ENCODE assay signal across 1 cellular context in genomic region chr3:42829083-42829627, GRCh38.
TF ChIP-seq lines count a peak whose summit lies in the region.

No MANE protein-coding gene starts in this region.

TF ChIP-seq in HepG2, 621 proteins besides CTCF, POLR2A, EP300 and RAD21 (continued from another document and continues in another):
- peak; percentile 77 for TF ChIP-seq FOXP1 (IDR thresholded peaks at IDR 0.05)
- TF ChIP-seq FOXP1 (CRISPR knock-in tag; IDR thresholded peaks at IDR 0.05) = peak; percentile 82
- peak; percentile 29; the same call in 1 of the 2 replicates for TF ChIP-seq SMC3 (IDR thresholded peaks at IDR 0.05; ENCODE audit: low read length)
- TF ChIP-seq RARA (CRISPR knock-in tag; IDR thresholded peaks at IDR 0.05) = peak; percentile 94
- TF ChIP-seq NFE2L2 (IDR thresholded peaks at IDR 0.05; ENCODE audit: low read length) = peak; percentile 75
- TF ChIP-seq ZNF543 (CRISPR knock-in tag; IDR thresholded peaks at IDR 0.05) = peak; percentile 11; the same call in 1 of the 2 replicates
- TF ChIP-seq ERF (CRISPR knock-in tag; IDR thresholded peaks at IDR 0.05) = 0 out of 2 replicates have a peak, but pooled peaks have one; percentile 18
- no peak for TF ChIP-seq ZNF782 (CRISPR knock-in tag; IDR thresholded peaks at IDR 0.05; ENCODE audit: borderline replicate concordance)
- peak; percentile 41; the same call in 1 of the 2 replicates for TF ChIP-seq ZNF614 (CRISPR knock-in tag; IDR thresholded peaks at IDR 0.05; ENCODE audit: borderline replicate concordance)
- 0 out of 2 replicates have a peak, but pooled peaks have one; percentile 28 for TF ChIP-seq HNRNPL (IDR thresholded peaks at IDR 0.05; ENCODE audit: low read depth, low read length)
- TF ChIP-seq HNF4G (IDR thresholded peaks at IDR 0.05; ENCODE audit: borderline replicate concordance, low read depth, low read length) = peak; percentile 94
- TF ChIP-seq HNF4G (CRISPR knock-in tag; IDR thresholded peaks at IDR 0.05; ENCODE audit: borderline replicate concordance, low read depth) = peak; percentile 66; the same call in 1 of the 2 replicates
- peak; percentile 56 for TF ChIP-seq ATF7 (IDR thresholded peaks at IDR 0.05)
- no peak; the same call in 1 of the 2 replicates for TF ChIP-seq ATF7 (CRISPR knock-in tag; IDR thresholded peaks at IDR 0.05)
- no peak for TF ChIP-seq ZNF564 (CRISPR knock-in tag; IDR thresholded peaks at IDR 0.05)
- peak; percentile 51 for TF ChIP-seq CREB1 (IDR thresholded peaks at IDR 0.05)
- peak; percentile 56 for TF ChIP-seq CREB1 (CRISPR knock-in tag; IDR thresholded peaks at IDR 0.05)
- peak; percentile 55; the same call in 1 of the 2 replicates for TF ChIP-seq ZBTB20 (CRISPR knock-in tag; IDR thresholded peaks at IDR 0.05; ENCODE audit: borderline replicate concordance, low read depth)
- TF ChIP-seq MAFK (conservative IDR thresholded peaks at IDR 0.05 in 1 of 2, IDR thresholded peaks at IDR 0.05 in 1 of 2; ENCODE audit: low read length in 2 of 2) = peak; percentile 69 to 88
- TF ChIP-seq DPF2 (CRISPR knock-in tag; IDR thresholded peaks at IDR 0.05; ENCODE audit: borderline replicate concordance, low read depth) = peak; percentile 69
- peak; percentile 62 for TF ChIP-seq MAX (IDR thresholded peaks at IDR 0.05)
- TF ChIP-seq MTF2 (CRISPR knock-in tag; IDR thresholded peaks at IDR 0.05; ENCODE audit: borderline replicate concordance) = 0 out of 2 replicates have a peak, but pooled peaks have one; percentile 34
- no peak for TF ChIP-seq ZNF460 (CRISPR knock-in tag; IDR thresholded peaks at IDR 0.05; ENCODE audit: borderline replicate concordance)
- peak; percentile 61 for TF ChIP-seq ATF3 (CRISPR knock-in tag; IDR thresholded peaks at IDR 0.05)
- TF ChIP-seq ZNF331 (CRISPR knock-in tag; IDR thresholded peaks at IDR 0.05) = peak; percentile 30; the same call in 1 of the 2 replicates
- peak; percentile 54; the same call in 1 of the 2 replicates for TF ChIP-seq SP5 (CRISPR knock-in tag; IDR thresholded peaks at IDR 0.05; ENCODE audit: borderline replicate concordance, low read depth)
- TF ChIP-seq ZNF101 (CRISPR knock-in tag; IDR thresholded peaks at IDR 0.05; ENCODE audit: borderline replicate concordance, low read depth) = no peak
- TF ChIP-seq NONO (IDR thresholded peaks at IDR 0.05) = no peak
- TF ChIP-seq NONO (CRISPR knock-in tag; conservative IDR thresholded peaks at IDR 0.05) = no peak
- no peak for TF ChIP-seq ZNF724P (CRISPR knock-in tag; IDR thresholded peaks at IDR 0.05; ENCODE audit: borderline replicate concordance)
- 0 out of 2 replicates have a peak, but pooled peaks have one; percentile 9 for TF ChIP-seq STAT6 (CRISPR knock-in tag; IDR thresholded peaks at IDR 0.05; ENCODE audit: borderline replicate concordance)
- no peak for TF ChIP-seq ZNF251 (CRISPR knock-in tag; IDR thresholded peaks at IDR 0.05)
- TF ChIP-seq ZBTB4 (CRISPR knock-in tag; IDR thresholded peaks at IDR 0.05; ENCODE audit: borderline replicate concordance) = no peak
- TF ChIP-seq ZNF775 (CRISPR knock-in tag; IDR thresholded peaks at IDR 0.05; ENCODE audit: borderline replicate concordance) = peak; percentile 99
- TF ChIP-seq ZGPAT (CRISPR knock-in tag; IDR thresholded peaks at IDR 0.05) = peak; percentile 72; the same call in 1 of the 2 replicates
- TF ChIP-seq HMG20A (CRISPR knock-in tag; IDR thresholded peaks at IDR 0.05; ENCODE audit: borderline replicate concordance) = peak; percentile 60; the same call in 1 of the 2 replicates
- no peak for TF ChIP-seq KDM5B (CRISPR knock-in tag; IDR thresholded peaks at IDR 0.05; ENCODE audit: borderline replicate concordance)
- TF ChIP-seq KLF16 (CRISPR knock-in tag; IDR thresholded peaks at IDR 0.05) = peak in 1 of 2 experiments; percentile 65; a peak in 2 of 4 replicates
- peak; percentile 97 for TF ChIP-seq ARID5B (CRISPR knock-in tag; IDR thresholded peaks at IDR 0.05)
- TF ChIP-seq KLF9 (CRISPR knock-in tag; IDR thresholded peaks at IDR 0.05; ENCODE audit: low read depth) = peak; percentile 50; the same call in 1 of the 2 replicates
- no peak for TF ChIP-seq ZNF205 (CRISPR knock-in tag; IDR thresholded peaks at IDR 0.05)
- TF ChIP-seq ZNF546 (CRISPR knock-in tag; conservative IDR thresholded peaks at IDR 0.05) = no peak
- TF ChIP-seq ZNF274 (CRISPR knock-in tag; IDR thresholded peaks at IDR 0.05) = no peak
- TF ChIP-seq ZBTB21 (CRISPR knock-in tag; IDR thresholded peaks at IDR 0.05) = peak; percentile 45; the same call in 1 of the 2 replicates
- no peak for TF ChIP-seq ZSCAN22 (CRISPR knock-in tag; IDR thresholded peaks at IDR 0.05)
- TF ChIP-seq PAXIP1 (CRISPR knock-in tag; conservative IDR thresholded peaks at IDR 0.05) = peak; percentile 89
- TF ChIP-seq FOXA3 (CRISPR knock-in tag; IDR thresholded peaks at IDR 0.05) = peak; percentile 87
- TF ChIP-seq NFRKB (IDR thresholded peaks at IDR 0.05) = no peak
- TF ChIP-seq MXD4 (CRISPR knock-in tag; IDR thresholded peaks at IDR 0.05) = peak; percentile 47
- TF ChIP-seq ZBTB37 (CRISPR knock-in tag; IDR thresholded peaks at IDR 0.05) = peak; percentile 52; the same call in 1 of the 2 replicates
